1 cellular context compared by ENCODE assay signal in the genomic region with DNA sequence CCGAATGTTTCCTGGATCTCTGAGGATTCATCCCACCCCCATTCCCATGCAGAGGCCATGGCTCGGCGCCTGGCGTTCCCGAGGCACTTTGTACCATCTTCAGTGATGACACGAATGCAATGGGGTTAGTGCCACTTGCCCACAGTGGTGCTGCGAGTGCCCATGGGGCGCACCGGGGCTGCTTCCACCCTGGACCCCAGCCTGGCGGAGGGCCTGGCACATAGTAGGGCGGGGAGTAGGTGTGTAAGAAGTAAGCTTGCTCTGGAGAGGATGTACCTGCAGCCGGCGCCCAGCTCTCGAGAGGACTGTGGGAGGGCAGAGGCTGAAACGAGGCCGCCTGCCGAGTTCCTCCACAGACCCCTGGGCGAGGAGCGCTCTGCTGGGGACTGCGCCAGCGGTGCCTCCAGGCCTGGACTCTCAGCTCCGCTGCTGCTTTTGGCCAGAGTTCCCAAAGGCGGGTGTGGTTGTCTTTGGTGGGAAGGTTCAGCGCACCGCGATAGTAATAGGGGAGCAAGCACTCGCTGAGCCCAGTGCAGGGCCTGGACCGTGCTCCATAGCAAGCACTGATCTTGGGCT.
A peak's percentile ranks its signal among the peaks of the same experiment; 100 is the strongest.
TF ChIP-seq lines count a peak whose summit lies in the region.

No MANE protein-coding gene starts in this region.

TF ChIP-seq in HepG2, 621 proteins besides CTCF, POLR2A, EP300 and RAD21:
- TF ChIP-seq RBFOX2 (IDR thresholded peaks at IDR 0.05; ENCODE audit: low read depth, low read length) (peak; percentile 31; the same call in 1 of the 2 replicates), AGO2 (optimal IDR thresholded peaks at IDR 0.05; ENCODE audit: low read depth, low read length) (peak; percentile 28), ZNF138 (CRISPR knock-in tag; IDR thresholded peaks at IDR 0.05; ENCODE audit: low read depth) (no peak)
- TF ChIP-seq, protein P1, sequence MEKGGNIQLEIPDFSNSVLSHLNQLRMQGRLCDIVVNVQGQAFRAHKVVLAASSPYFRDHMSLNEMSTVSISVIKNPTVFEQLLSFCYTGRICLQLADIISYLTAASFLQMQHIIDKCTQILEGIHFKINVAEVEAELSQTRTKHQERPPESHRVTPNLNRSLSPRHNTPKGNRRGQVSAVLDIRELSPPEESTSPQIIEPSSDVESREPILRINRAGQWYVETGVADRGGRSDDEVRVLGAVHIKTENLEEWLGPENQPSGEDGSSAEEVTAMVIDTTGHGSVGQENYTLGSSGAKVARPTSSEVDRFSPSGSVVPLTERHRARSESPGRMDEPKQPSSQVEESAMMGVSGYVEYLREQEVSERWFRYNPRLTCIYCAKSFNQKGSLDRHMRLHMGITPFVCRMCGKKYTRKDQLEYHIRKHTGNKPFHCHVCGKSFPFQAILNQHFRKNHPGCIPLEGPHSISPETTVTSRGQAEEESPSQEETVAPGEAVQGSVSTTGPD (CRISPR knock-in tag; IDR thresholded peaks at IDR 0.05), result no peak
